In the genomic region with DNA sequence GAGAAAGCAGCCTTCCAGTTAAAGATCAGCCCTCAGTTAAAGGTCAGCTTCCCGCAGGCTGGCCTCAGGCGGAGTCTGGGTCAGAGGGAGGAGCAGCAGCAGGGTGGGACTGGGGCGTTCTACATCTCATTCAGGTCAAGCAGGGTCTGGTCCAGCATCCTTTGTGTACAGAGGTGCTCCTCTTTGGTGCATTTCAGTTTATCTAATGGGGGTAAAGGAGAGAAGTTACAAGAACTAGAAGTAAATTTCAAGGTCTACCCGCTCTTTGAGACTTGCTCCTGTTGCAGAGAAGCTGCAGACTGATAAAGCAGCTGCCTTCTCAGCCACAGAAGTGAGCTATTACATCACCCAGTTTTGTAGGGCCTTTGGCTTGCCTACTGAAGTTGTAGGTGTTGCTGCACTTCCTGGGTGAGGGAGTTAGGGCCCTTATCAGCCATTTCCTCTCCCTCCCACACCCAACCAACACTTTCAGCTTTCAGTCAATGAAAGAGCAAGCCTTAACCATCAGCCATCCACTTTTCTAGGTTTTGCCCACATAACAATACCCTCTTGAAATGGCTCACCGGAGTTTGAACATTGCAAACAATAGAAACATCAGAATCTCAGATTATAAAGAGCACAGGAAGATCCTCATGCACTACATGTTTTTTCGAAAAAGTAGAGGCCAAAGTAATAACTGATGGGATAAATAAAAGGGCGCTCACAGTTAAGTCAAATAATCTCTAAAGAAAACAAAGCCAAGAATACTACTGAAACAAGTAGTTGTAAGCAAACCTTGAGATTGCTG, we compare ENCODE assay signal across 9 cellular contexts.
DNase-seq lines count a peak whose midpoint lies in the region; ATAC-seq, FAIRE-seq and TF ChIP-seq lines count a peak whose summit lies in the region.
"Had no signal": no experiment of that assay in that cellular context is flagged by ENCODE, and none has a peak within 500 bp of the region (broad histone marks: within the 10 kb centered on the region; RNA-seq: fewer than 3 reads in every experiment).

No MANE protein-coding gene starts in this region.

- H3K27ac ChIP-seq in duodenal mucosa (ENCODE audit: low read depth, low read length) = peak overlapping the region; percentile 11

- H3K4me1 ChIP-seq in duodenal mucosa (ENCODE audit: control insufficient read depth in 1 of 2, insufficient read depth in 2 of 2, low read length in 2 of 2) = peaks cover 10 to 21% of the 10 kb centered on the region in 2 donors

- no peak for FAIRE-seq in H54 (lab: Jason Lieb, UNC)

- no peaks in the 10 kb centered on the region for H3K9me3 ChIP-seq in duodenal mucosa (ENCODE audit: control insufficient read depth in 1 of 2, low read length in 2 of 2)
- H3K9me3 ChIP-seq: body of pancreas had no signal

- H3K27me3 ChIP-seq in duodenal mucosa (ENCODE audit: control insufficient read depth in 1 of 2, insufficient read depth in 2 of 2, low read length in 2 of 2) = no peaks in the 10 kb centered on the region
- H3K27me3 ChIP-seq: body of pancreas had no signal

- ATAC-seq in HG03432 (IDR thresholded peaks at IDR 0.05; ENCODE audit: unreplicated experiment) = peak; percentile 76
- ATAC-seq: body of pancreas had no signal

- no peak overlapping the region for H3K9ac ChIP-seq in duodenal mucosa (ENCODE audit: low read depth in 1 of 2, low read length in 2 of 2)

- no peak for TF ChIP-seq POLR2A in H54 (IDR thresholded peaks at IDR 0.05; ENCODE audit: low read depth, low read length)

- peak; percentile 22 for DNase-seq in NCI-H2029 (lab: John Stamatoyannopoulos, UW)
- no peak for DNase-seq in NCI-H2029 treated with DMSO at 0.1 percent for 48 hours (lab: John Stamatoyannopoulos, UW)
- peak; percentile 36 to 63 for DNase-seq in activated CD4-positive, alpha-beta T cell treated with anti-CD3 and anti-CD28 coated beads for 24 hours (ENCODE audit: low read depth in 2 of 2)
- DNase-seq in stimulated activated CD4-positive, alpha-beta T cell treated with anti-CD3 and anti-CD28 coated beads, Interleukin-15, amount 100 ng/mL, for 1 hour (ENCODE audit: low read depth in 1 of 2, low spot score in 1 of 2) = peak; percentile 17 to 42
- no peak for DNase-seq in H54 (ENCODE audit: insufficient read length, low spot score)
- no peak for DNase-seq in NCI-H69 (lab: John Stamatoyannopoulos, UW)

- H3K4me3 ChIP-seq in duodenal mucosa (ENCODE audit: low read depth in 1 of 2, low read length in 2 of 2) = no peak overlapping the region
- H3K4me3 ChIP-seq: body of pancreas had no signal

- peaks cover 16 to 68% of the 10 kb centered on the region in 2 donors for H3K36me3 ChIP-seq in duodenal mucosa (ENCODE audit: control insufficient read depth in 1 of 2, insufficient read depth in 2 of 2, low read length in 2 of 2)

Comparison
In these comparisons a context has a peak if more than half of its experiments do, and no peak if none do; other contexts are left out.
1. DNase-seq: peak in NCI-H2029 (single experiment), activated CD4-positive, alpha-beta T cell treated with anti-CD3 and anti-CD28 coated beads for 24 hours (2 of 2) and stimulated activated CD4-positive, alpha-beta T cell treated with anti-CD3 and anti-CD28 coated beads, Interleukin-15, amount 100 ng/mL, for 1 hour (2 of 2); none in NCI-H2029 treated with DMSO at 0.1 percent for 48 hours (single experiment), H54 (single experiment) and NCI-H69 (single experiment).